In genomic region chr19:49142866-49143335, GRCh38 we compare ENCODE assay signal across 8 cellular contexts. TPM values are rescaled to one million over a fixed set of nuclear protein-coding genes. Genes with fewer than 3 reads are reported as not detected.
DNase-seq lines count a peak whose midpoint lies in the region; ATAC-seq, FAIRE-seq and TF ChIP-seq lines count a peak whose summit lies in the region.

No MANE protein-coding gene starts in this region.

- H3K36me3 Mint-ChIP-seq in activated CD8-positive, alpha-beta T cell treated with anti-CD3 and anti-CD28 coated beads for 36 hours (ENCODE audit: low read depth), result no peaks in the 10 kb centered on the region

- H3K18ac ChIP-seq in mesenchymal stem cell (ENCODE audit: low read depth in 1 of 2, low read length in 2 of 2), result peak overlapping the region; percentile 45 to 67

- H3K27me3 ChIP-seq in endothelial cell of umbilical vein (ENCODE audit: control insufficient read depth in 2 of 2, insufficient read depth in 2 of 2, low read length in 2 of 2) (peaks cover 0 to 4% of the 10 kb centered on the region in 2 experiments), mesenchymal stem cell (ENCODE audit: control insufficient read depth in 1 of 2, insufficient read depth in 1 of 2, low read length in 2 of 2) (peaks cover 0 to 6% of the 10 kb centered on the region in 2 experiments)

- no peaks in the 10 kb centered on the region for H3K79me1 ChIP-seq in mesenchymal stem cell (replicated peaks; ENCODE audit: low read length, poor library complexity, severe bottlenecking)

- TF ChIP-seq CTCF in A549 (IDR thresholded peaks at IDR 0.05), result no peak
- TF ChIP-seq CTCF in activated CD8-positive, alpha-beta T cell treated with anti-CD3 and anti-CD28 coated beads for 36 hours (IDR thresholded peaks at IDR 0.05), result no peak
- no peak for TF ChIP-seq CTCF in endothelial cell of umbilical vein (IDR thresholded peaks at IDR 0.05; ENCODE audit: extremely low read depth in 1 of 2, insufficient read depth in 1 of 2, low read depth in 1 of 2, low read length in 2 of 2)

- peaks cover 10% of the 10 kb centered on the region for H3K4me1 Mint-ChIP-seq in activated CD8-positive, alpha-beta T cell treated with anti-CD3 and anti-CD28 coated beads for 36 hours (ENCODE audit: low read depth)

- peak overlapping the region in 1 of 2 experiments; percentile 31 for H3K14ac ChIP-seq in mesenchymal stem cell (ENCODE audit: low read length in 2 of 2)

- H3K27me3 Mint-ChIP-seq in activated CD8-positive, alpha-beta T cell treated with anti-CD3 and anti-CD28 coated beads for 36 hours, result peaks cover 29% of the 10 kb centered on the region

- no peaks in the 10 kb centered on the region for H3K9me3 Mint-ChIP-seq in activated CD8-positive, alpha-beta T cell treated with anti-CD3 and anti-CD28 coated beads for 36 hours

- peak overlapping the region; percentile 96 for H4K91ac ChIP-seq in mesenchymal stem cell (ENCODE audit: low read length)

- peaks cover 15% of the 10 kb centered on the region for H3K4me1 ChIP-seq in A549
- peaks cover 5% of the 10 kb centered on the region for H3K4me1 ChIP-seq in endothelial cell of umbilical vein (ENCODE audit: control insufficient read depth, extremely low read depth, insufficient read depth, low read length)
- H3K4me1 ChIP-seq in mesenchymal stem cell (ENCODE audit: control insufficient read depth, insufficient read depth, low read depth, low read length), result peaks cover 19% of the 10 kb centered on the region

- H3K23ac ChIP-seq in mesenchymal stem cell (ENCODE audit: low read length in 2 of 2), result peak overlapping the region in 1 of 2 experiments; percentile 20

- H3K9ac ChIP-seq in endothelial cell of umbilical vein (replicated peaks; ENCODE audit: extremely low read depth, insufficient read depth, low read length), result no peak overlapping the region
- H3K9ac ChIP-seq in mesenchymal stem cell (ENCODE audit: low read length), result peak overlapping the region; percentile 77

- ATAC-seq in A549 (peak; percentile 93 to 95), GM19035 (IDR thresholded peaks at IDR 0.05; ENCODE audit: unreplicated experiment) (peak; percentile 74)
- ATAC-seq in activated CD8-positive, alpha-beta T cell treated with anti-CD3 and anti-CD28 coated beads for 36 hours, result peak; percentile 87

- dilution Hi-C loops in endothelial cell of umbilical vein (cut with MboI; ENCODE audit: extremely low pct_ligation_motif_present, low sequenced_read_pairs), result no loop called here

- H3K4me2 ChIP-seq in A549, result peak overlapping the region; percentile 78
- peak overlapping the region; percentile 29 for H3K4me2 ChIP-seq in endothelial cell of umbilical vein (ENCODE audit: insufficient read depth, low read length)
- peak overlapping the region; percentile 85 for H3K4me2 ChIP-seq in mesenchymal stem cell (ENCODE audit: low read length, poor library complexity, severe bottlenecking)

- H3K4me3 ChIP-seq in A549 (peak overlapping the region; percentile 39), endothelial cell of umbilical vein (replicated peaks in 1 of 3; ENCODE audit: insufficient read depth in 1 of 3, low read depth in 1 of 3, low read length in 3 of 3) (peak overlapping the region in 2 of 3 experiments; percentile 31 to 47), mesenchymal stem cell (ENCODE audit: insufficient read depth in 1 of 2, low read depth in 1 of 2, low read length in 2 of 2) (peak overlapping the region; percentile 73 to 90)

- CTCF ChIA-PET in A549 (lab: Yijun Ruan, JAX), result interaction anchor here (0.6 to 15.0 kb wide), 10 partner anchors 8 to 143 kb away, joined by 3 to 298 read pairs (median 5); partner anchors contain the start of genes HRC and PPFIA3
- CTCF ChIA-PET in activated CD8-positive, alpha-beta T cell treated with anti-CD3 and anti-CD28 coated beads for 36 hours (lab: Charles Lee), result interaction anchor here (2.0 kb wide), 1 partner anchor 29 kb away, joined by 8 read pairs; the partner anchor contains the start of gene LIN7B
- CTCF ChIA-PET in endothelial cell of umbilical vein (lab: Charles Lee), result interaction anchor here (0.8 to 2.1 kb wide), 7 partner anchors 9 to 56 kb away, joined by 3 to 11 read pairs (median 3); partner anchors contain the start of gene LIN7B

- H2BK12ac ChIP-seq in mesenchymal stem cell (ENCODE audit: low read length in 2 of 2), result peak overlapping the region in 1 of 2 experiments; percentile 80

- no peak for TF ChIP-seq EP300 in A549 (IDR thresholded peaks at IDR 0.05)

- H2AFZ ChIP-seq in endothelial cell of umbilical vein (ENCODE audit: low read depth, low read length) (peak overlapping the region; percentile 94), mesenchymal stem cell (ENCODE audit: low read depth, low read length) (peak overlapping the region; percentile 88)

- H4K20me1 ChIP-seq in endothelial cell of umbilical vein (replicated peaks; ENCODE audit: control insufficient read depth, extremely low read depth, insufficient read depth, low read length), result no peaks in the 10 kb centered on the region

- H3K79me2 ChIP-seq in endothelial cell of umbilical vein (ENCODE audit: control insufficient read depth, insufficient read depth, low read length), result no peaks in the 10 kb centered on the region

- H2BK15ac ChIP-seq in mesenchymal stem cell (ENCODE audit: low read depth, poor library complexity, severe bottlenecking), result peak overlapping the region; percentile 33

- no peak overlapping the region for H2BK5ac ChIP-seq in mesenchymal stem cell (ENCODE audit: low read depth, low read length, poor library complexity, severe bottlenecking)

- no TSS peak for BruUV-seq in endothelial cell of umbilical vein (replicated peaks; lab: Mats Ljungman, UMichigan)

- DNase-seq in A549 (ENCODE audit: low read depth in 1 of 2, low spot score in 1 of 2), result peak; percentile 93 to 99
- DNase-seq in NCI-H2029 treated with DMSO at 0.1 percent for 48 hours (lab: John Stamatoyannopoulos, UW), result peak; percentile 70
- DNase-seq in activated CD8-positive, alpha-beta T cell treated with anti-CD3 and anti-CD28 coated beads for 36 hours, result peak; percentile 87
- DNase-seq in endothelial cell of umbilical vein (ENCODE audit: low read depth, low spot score), result peak; percentile 92
- DNase-seq in mesenchymal stem cell, result peak; percentile 94
- peak; percentile 57 to 69 for DNase-seq in stimulated activated CD8-positive, alpha-beta memory T cell treated with anti-CD3 and anti-CD28 coated beads, Interleukin-2, amount 100 ng/mL, for 48 hours (ENCODE audit: low read depth in 2 of 2)
- DNase-seq in NCI-H187 treated with DMSO at 0.1 percent for 48 hours (lab: John Stamatoyannopoulos, UW), result no peak

- H3K27ac ChIP-seq in A549 (peak overlapping the region; percentile 53 to 82), endothelial cell of umbilical vein (ENCODE audit: insufficient read depth, low read depth, low read length) (no peak overlapping the region), mesenchymal stem cell (ENCODE audit: low read length, poor library complexity, severe bottlenecking) (no peak overlapping the region)

- intact Hi-C loops in activated CD8-positive, alpha-beta T cell treated with anti-CD3 and anti-CD28 coated beads for 36 hours (cut with micrococcal nuclease), result no loop called here
- intact Hi-C loops in endothelial cell of umbilical vein (cut with micrococcal nuclease), result loop anchor here (2.0 kb wide), 1 partner anchor 14 kb away; no protein-coding TSS in a partner anchor

- no peak overlapping the region for H3K4ac ChIP-seq in mesenchymal stem cell (ENCODE audit: low read depth in 1 of 2, low read length in 2 of 2)

- no peaks in the 10 kb centered on the region for H3K9me1 ChIP-seq in endothelial cell of umbilical vein (replicated peaks; ENCODE audit: control insufficient read depth, extremely low read depth, insufficient read depth, low read length)

- no peak overlapping the region for H2AK5ac ChIP-seq in mesenchymal stem cell (ENCODE audit: low read length, severe bottlenecking)

- H3K4me3 Mint-ChIP-seq in activated CD8-positive, alpha-beta T cell treated with anti-CD3 and anti-CD28 coated beads for 36 hours, result peak overlapping the region; percentile 76

- POLR2A ChIA-PET in A549 (lab: Yijun Ruan, JAX) (interaction anchor here (0.5 kb wide), 1 partner anchor 12 kb away, joined by 4 read pairs; no protein-coding TSS in a partner anchor), endothelial cell of umbilical vein (lab: Charles Lee) (interaction anchor here (0.6 to 0.7 kb wide), 2 partner anchors 9 to 20 kb away, joined by 4 to 5 read pairs; no protein-coding TSS in a partner anchor)
- POLR2A ChIA-PET in activated CD8-positive, alpha-beta T cell treated with anti-CD3 and anti-CD28 coated beads for 36 hours (lab: Charles Lee), result interaction anchor here (0.7 kb wide), 1 partner anchor 1494 kb away, joined by 3 read pairs; no protein-coding TSS in a partner anchor

- H3K9me3 ChIP-seq in A549 (no peaks in the 10 kb centered on the region), endothelial cell of umbilical vein (replicated peaks; ENCODE audit: control insufficient read depth, insufficient read depth, low read length) (no peaks in the 10 kb centered on the region), mesenchymal stem cell (ENCODE audit: control insufficient read depth, low read length) (no peaks in the 10 kb centered on the region)

- peak overlapping the region; percentile 97 for H4K8ac ChIP-seq in mesenchymal stem cell (ENCODE audit: low read length)

- FAIRE-seq in A549 (lab: Jason Lieb, UNC) (peak; percentile 98), endothelial cell of umbilical vein (lab: Jason Lieb, UNC) (peak; percentile 95)

- no peaks in the 10 kb centered on the region for H3K36me3 ChIP-seq in endothelial cell of umbilical vein (ENCODE audit: control insufficient read depth in 2 of 2, extremely low read depth in 1 of 2, insufficient read depth in 2 of 2, low read length in 2 of 2)
- H3K36me3 ChIP-seq in mesenchymal stem cell (ENCODE audit: control insufficient read depth in 1 of 2, insufficient read depth in 2 of 2, low read depth in 1 of 2, low read length in 2 of 2), result no peaks in the 10 kb centered on the region

- no peak overlapping the region for H2BK120ac ChIP-seq in mesenchymal stem cell (ENCODE audit: low read depth, low read length)

- 8% methylated on average over 21 of the region's 21 CpGs for WGBS in A549 (ENCODE audit: missing lambda C conversion rate)
- WGBS in mesenchymal stem cell, result 3% methylated on average over 21 of the region's 21 CpGs

- TF ChIP-seq POLR2A in A549 (IDR thresholded peaks at IDR 0.05; ENCODE audit: low read length) (peak; percentile 74), endothelial cell of umbilical vein (IDR thresholded peaks at IDR 0.05; ENCODE audit: low read depth, low read length) (peak; percentile 54)

- TF ChIP-seq RAD21 in A549 (conservative IDR thresholded peaks at IDR 0.05 in 1 of 2, IDR thresholded peaks at IDR 0.05 in 1 of 2), result no peak

- no peak overlapping the region for H3K27ac Mint-ChIP-seq in activated CD8-positive, alpha-beta T cell treated with anti-CD3 and anti-CD28 coated beads for 36 hours

RNA-seq across cellular contexts. Expression of gene HRC, which starts 12.3 kb away (rescaled TPM):
- 0.04 TPM in 1 of 2 replicates, not detected in the other for polyA plus RNA-seq in A549 (2011; rRNA removed)
- polyA plus RNA-seq in A549 (2012; cell fraction: cytosol; rRNA removed), result 0.05 TPM in 1 of 2 replicates, not detected in the other
- polyA plus RNA-seq in A549 (2012; cell fraction: nucleus; rRNA removed), result 0.02 TPM in 1 of 2 replicates, not detected in the other
- 0.04 to 0.05 TPM in 2 of 3 replicates, not detected in the other for polyA plus RNA-seq in A549 (2017; fragmentation: RNase III; extraction: RNeasy Plus Mini Kit Qiagen cat#74134 plus additional on column Dnase treatment)
- not detected in 2 replicates for polyA minus RNA-seq in A549 (2011; rRNA and poly(A)+ RNA removed)
- total RNA-seq in activated CD8-positive, alpha-beta T cell treated with anti-CD3 and anti-CD28 coated beads for 36 hours, result not detected
- total RNA-seq in endothelial cell of umbilical vein, result not detected in 2 replicates
- not detected in 2 replicates for polyA plus RNA-seq in endothelial cell of umbilical vein
- polyA plus RNA-seq in endothelial cell of umbilical vein (2011; cell fraction: cytosol; rRNA removed), result not detected in 2 replicates
- polyA plus RNA-seq in endothelial cell of umbilical vein (2011; cell fraction: nucleus; rRNA removed), result not detected in 2 replicates
- 0.44 TPM in 1 of 2 replicates, not detected in the other for polyA plus RNA-seq in endothelial cell of umbilical vein (2012)
- polyA minus RNA-seq in endothelial cell of umbilical vein, result 0.39 and 1.3 TPM in 2 replicates
- polyA minus RNA-seq in endothelial cell of umbilical vein (2011; cell fraction: cytosol; rRNA and poly(A)+ RNA removed), result not detected
- not detected in 2 replicates for polyA minus RNA-seq in endothelial cell of umbilical vein (2011; cell fraction: nucleus; rRNA and poly(A)+ RNA removed)
- polyA plus RNA-seq in mesenchymal stem cell (2013, experiment 1 of 2), result not detected
- polyA plus RNA-seq in mesenchymal stem cell (2013, experiment 2 of 2), result not detected

RNA-seq across cellular contexts. Expression of gene TRPM4, which starts 14.7 kb away (rescaled TPM):
- polyA plus RNA-seq in A549 (2011; rRNA removed), result 4.7 and 4.9 TPM in 2 replicates
- polyA plus RNA-seq in A549 (2012; cell fraction: cytosol; rRNA removed), result 9.1 and 9.3 TPM in 2 replicates
- polyA plus RNA-seq in A549 (2012; cell fraction: nucleus; rRNA removed), result 50.4 and 52.0 TPM in 2 replicates
- polyA plus RNA-seq in A549 (2017; fragmentation: RNase III; extraction: RNeasy Plus Mini Kit Qiagen cat#74134 plus additional on column Dnase treatment), result 8.4 to 9.4 TPM (median 9.1 TPM) in 3 replicates
- 9.9 and 11.4 TPM in 2 replicates for polyA minus RNA-seq in A549 (2011; rRNA and poly(A)+ RNA removed)
- under 1 TPM; 0.40 to 0.54 TPM for total RNA-seq in activated CD8-positive, alpha-beta T cell treated with anti-CD3 and anti-CD28 coated beads for 36 hours
- total RNA-seq in endothelial cell of umbilical vein, result 38.9 and 40.6 TPM in 2 replicates
- polyA plus RNA-seq in endothelial cell of umbilical vein, result 17.6 and 23.7 TPM in 2 replicates
- 6.5 and 8.7 TPM in 2 replicates for polyA plus RNA-seq in endothelial cell of umbilical vein (2011; cell fraction: cytosol; rRNA removed)
- 88.1 and 102 TPM in 2 replicates for polyA plus RNA-seq in endothelial cell of umbilical vein (2011; cell fraction: nucleus; rRNA removed)
- 22.6 and 38.8 TPM in 2 replicates for polyA plus RNA-seq in endothelial cell of umbilical vein (2012)
- 20.4 and 22.4 TPM in 2 replicates for polyA minus RNA-seq in endothelial cell of umbilical vein
- 2.5 TPM for polyA minus RNA-seq in endothelial cell of umbilical vein (2011; cell fraction: cytosol; rRNA and poly(A)+ RNA removed)
- polyA minus RNA-seq in endothelial cell of umbilical vein (2011; cell fraction: nucleus; rRNA and poly(A)+ RNA removed), result 21.9 and 29.7 TPM in 2 replicates
- 30.1 TPM for polyA plus RNA-seq in mesenchymal stem cell (2013, experiment 1 of 2)
- 30.7 TPM for polyA plus RNA-seq in mesenchymal stem cell (2013, experiment 2 of 2)

RNA-seq across cellular contexts. Expression of gene PPFIA3, which starts 23.6 kb away (rescaled TPM):
- polyA plus RNA-seq in A549 (2011; rRNA removed), result 2.5 and 3.2 TPM in 2 replicates
- 6.2 and 8.3 TPM in 2 replicates for polyA plus RNA-seq in A549 (2012; cell fraction: cytosol; rRNA removed)
- polyA plus RNA-seq in A549 (2012; cell fraction: nucleus; rRNA removed), result 16.1 and 19.2 TPM in 2 replicates
- 6.5 to 8.0 TPM (median 7.3 TPM) in 3 replicates for polyA plus RNA-seq in A549 (2017; fragmentation: RNase III; extraction: RNeasy Plus Mini Kit Qiagen cat#74134 plus additional on column Dnase treatment)
- 4.7 and 5.5 TPM in 2 replicates for polyA minus RNA-seq in A549 (2011; rRNA and poly(A)+ RNA removed)
- 1 to 10 TPM; 3.9 to 5.1 TPM for total RNA-seq in activated CD8-positive, alpha-beta T cell treated with anti-CD3 and anti-CD28 coated beads for 36 hours
- total RNA-seq in endothelial cell of umbilical vein, result 2.0 and 2.6 TPM in 2 replicates
- polyA plus RNA-seq in endothelial cell of umbilical vein, result 1.3 and 1.4 TPM in 2 replicates
- 0.58 and 0.99 TPM in 2 replicates for polyA plus RNA-seq in endothelial cell of umbilical vein (2011; cell fraction: cytosol; rRNA removed)
- 1.2 and 1.3 TPM in 2 replicates for polyA plus RNA-seq in endothelial cell of umbilical vein (2011; cell fraction: nucleus; rRNA removed)
- 2.1 and 2.7 TPM in 2 replicates for polyA plus RNA-seq in endothelial cell of umbilical vein (2012)
- 0.90 and 1.3 TPM in 2 replicates for polyA minus RNA-seq in endothelial cell of umbilical vein
- 5.9 TPM for polyA minus RNA-seq in endothelial cell of umbilical vein (2011; cell fraction: cytosol; rRNA and poly(A)+ RNA removed)
- polyA minus RNA-seq in endothelial cell of umbilical vein (2011; cell fraction: nucleus; rRNA and poly(A)+ RNA removed), result 0.24 and 1.2 TPM in 2 replicates
- polyA plus RNA-seq in mesenchymal stem cell (2013, experiment 1 of 2), result 4.4 TPM
- 4.5 TPM for polyA plus RNA-seq in mesenchymal stem cell (2013, experiment 2 of 2)

RNA-seq across cellular contexts. Expression of gene C19orf73, which starts 24.0 kb away (rescaled TPM):
- polyA plus RNA-seq in A549 (2011; rRNA removed), result 1.4 and 1.8 TPM in 2 replicates
- 6.3 and 6.8 TPM in 2 replicates for polyA plus RNA-seq in A549 (2012; cell fraction: cytosol; rRNA removed)
- 4.9 and 5.0 TPM in 2 replicates for polyA plus RNA-seq in A549 (2012; cell fraction: nucleus; rRNA removed)
- 1.7 to 2.2 TPM (median 1.7 TPM) in 3 replicates for polyA plus RNA-seq in A549 (2017; fragmentation: RNase III; extraction: RNeasy Plus Mini Kit Qiagen cat#74134 plus additional on column Dnase treatment)
- polyA minus RNA-seq in A549 (2011; rRNA and poly(A)+ RNA removed), result 1.6 and 1.7 TPM in 2 replicates
- 1 to 10 TPM; 1.5 to 2.0 TPM for total RNA-seq in activated CD8-positive, alpha-beta T cell treated with anti-CD3 and anti-CD28 coated beads for 36 hours
- total RNA-seq in endothelial cell of umbilical vein, result 1.5 TPM in 1 of 2 replicates, not detected in the other
- polyA plus RNA-seq in endothelial cell of umbilical vein, result 1.8 and 2.5 TPM in 2 replicates
- 1.2 TPM in 2 replicates for polyA plus RNA-seq in endothelial cell of umbilical vein (2011; cell fraction: cytosol; rRNA removed)
- 0.25 and 0.97 TPM in 2 replicates for polyA plus RNA-seq in endothelial cell of umbilical vein (2011; cell fraction: nucleus; rRNA removed)
- polyA plus RNA-seq in endothelial cell of umbilical vein (2012), result 0.52 and 0.78 TPM in 2 replicates
- not detected in 2 replicates for polyA minus RNA-seq in endothelial cell of umbilical vein
- 1.4 TPM for polyA minus RNA-seq in endothelial cell of umbilical vein (2011; cell fraction: cytosol; rRNA and poly(A)+ RNA removed)
- 0.91 TPM in 1 of 2 replicates, not detected in the other for polyA minus RNA-seq in endothelial cell of umbilical vein (2011; cell fraction: nucleus; rRNA and poly(A)+ RNA removed)
- 0.79 TPM for polyA plus RNA-seq in mesenchymal stem cell (2013, experiment 1 of 2)
- 0.79 TPM for polyA plus RNA-seq in mesenchymal stem cell (2013, experiment 2 of 2)

RNA-seq across cellular contexts. Expression of gene LIN7B, which starts 28.7 kb away (rescaled TPM):
- 4.6 and 5.4 TPM in 2 replicates for polyA plus RNA-seq in A549 (2011; rRNA removed)
- polyA plus RNA-seq in A549 (2012; cell fraction: cytosol; rRNA removed), result 16.6 and 16.9 TPM in 2 replicates
- 13.0 and 18.7 TPM in 2 replicates for polyA plus RNA-seq in A549 (2012; cell fraction: nucleus; rRNA removed)
- polyA plus RNA-seq in A549 (2017; fragmentation: RNase III; extraction: RNeasy Plus Mini Kit Qiagen cat#74134 plus additional on column Dnase treatment), result 7.1 to 8.3 TPM (median 8.0 TPM) in 3 replicates
- 2.7 and 2.9 TPM in 2 replicates for polyA minus RNA-seq in A549 (2011; rRNA and poly(A)+ RNA removed)
- 1 to 10 TPM; 2.1 to 4.4 TPM for total RNA-seq in activated CD8-positive, alpha-beta T cell treated with anti-CD3 and anti-CD28 coated beads for 36 hours
- 4.2 and 4.5 TPM in 2 replicates for total RNA-seq in endothelial cell of umbilical vein
- polyA plus RNA-seq in endothelial cell of umbilical vein, result 2.2 and 4.4 TPM in 2 replicates
- 2.3 and 2.4 TPM in 2 replicates for polyA plus RNA-seq in endothelial cell of umbilical vein (2011; cell fraction: cytosol; rRNA removed)
- 5.5 and 5.6 TPM in 2 replicates for polyA plus RNA-seq in endothelial cell of umbilical vein (2011; cell fraction: nucleus; rRNA removed)
- 1.3 and 4.4 TPM in 2 replicates for polyA plus RNA-seq in endothelial cell of umbilical vein (2012)
- polyA minus RNA-seq in endothelial cell of umbilical vein, result 2.6 and 4.1 TPM in 2 replicates
- polyA minus RNA-seq in endothelial cell of umbilical vein (2011; cell fraction: cytosol; rRNA and poly(A)+ RNA removed), result 2.7 TPM
- 3.6 TPM in 1 of 2 replicates, not detected in the other for polyA minus RNA-seq in endothelial cell of umbilical vein (2011; cell fraction: nucleus; rRNA and poly(A)+ RNA removed)
- 5.4 TPM for polyA plus RNA-seq in mesenchymal stem cell (2013, experiment 1 of 2)
- 5.1 TPM for polyA plus RNA-seq in mesenchymal stem cell (2013, experiment 2 of 2)

Comparison
In these comparisons a context has a peak if more than half of its experiments do, and no peak if none do; other contexts are left out.
1. H3K27ac ChIP-seq: peak in A549 (2 of 2); none in endothelial cell of umbilical vein (single experiment) and mesenchymal stem cell (single experiment).
2. H3K4me2 ChIP-seq: peak in every context shown above with its lines; median percentile 85 in mesenchymal stem cell; 78 in A549; 29 in endothelial cell of umbilical vein.
3. RNA of gene TRPM4, which starts 14.7 kb away (total RNA-seq): 38.9 to 40.6 TPM in endothelial cell of umbilical vein; 0.40 to 0.54 TPM in activated CD8-positive, alpha-beta T cell treated with anti-CD3 and anti-CD28 coated beads for 36 hours; every median in the first group is over 10 times any median in the second.
4. Peak in every context shown above with its lines, with median percentiles within 50 percentile points of each other: ATAC-seq and H3K4me3 ChIP-seq.